Comparison of ENCODE assay signal across 8 cellular contexts in genomic region chr3:170572665-170573253, GRCh38. TPM values are rescaled to one million over a fixed set of nuclear protein-coding genes. Genes with fewer than 3 reads are reported as not detected.
DNase-seq lines count a peak whose midpoint lies in the region; ATAC-seq, FAIRE-seq and TF ChIP-seq lines count a peak whose summit lies in the region.

No MANE protein-coding gene starts in this region.

- DNase-seq in GM12865 (ENCODE audit: low read depth) (peak; percentile 83), endothelial cell of umbilical vein (ENCODE audit: low read depth, low spot score) (peak; percentile 42), mesenteric fat pad (ENCODE audit: low spot score) (no peak), kidney (no peak), NCI-H345 (lab: John Stamatoyannopoulos, UW) (no peak), cerebellar cortex (ENCODE audit: low spot score) (no peak)

- H4K20me1 ChIP-seq in endothelial cell of umbilical vein (replicated peaks; ENCODE audit: control insufficient read depth, extremely low read depth, insufficient read depth, low read length), result no peaks in the 10 kb centered on the region

- no TSS peak for BruUV-seq in endothelial cell of umbilical vein (replicated peaks; lab: Mats Ljungman, UMichigan)

- no peak overlapping the region for H3K4me3 ChIP-seq in GM12865 (ENCODE audit: low read depth, low read length)
- H3K4me3 ChIP-seq in endothelial cell of umbilical vein (replicated peaks in 1 of 3; ENCODE audit: insufficient read depth in 1 of 3, low read depth in 1 of 3, low read length in 3 of 3), result no peak overlapping the region
- no peak overlapping the region for H3K4me3 ChIP-seq in kidney (ENCODE audit: low read length in 2 of 2)

- dilution Hi-C loops in endothelial cell of umbilical vein (cut with MboI; ENCODE audit: extremely low pct_ligation_motif_present, low sequenced_read_pairs), result no loop called here

- H3K4me2 ChIP-seq in endothelial cell of umbilical vein (ENCODE audit: insufficient read depth, low read length), result no peak overlapping the region

- no peak overlapping the region for H3K27ac ChIP-seq in endothelial cell of umbilical vein (ENCODE audit: insufficient read depth, low read depth, low read length)
- no peak overlapping the region for H3K27ac ChIP-seq in kidney (ENCODE audit: low read depth in 2 of 2, low read length in 2 of 2)

- CTCF ChIA-PET in endothelial cell of umbilical vein (lab: Charles Lee), result interaction anchor here (0.7 to 1.3 kb wide), 2 partner anchors 12 to 14 kb away, joined by 3 read pairs; no protein-coding TSS in a partner anchor

- H3K27me3 ChIP-seq in endothelial cell of umbilical vein (ENCODE audit: control insufficient read depth in 2 of 2, insufficient read depth in 2 of 2, low read length in 2 of 2), result no peaks in the 10 kb centered on the region

- H3K9me1 ChIP-seq in endothelial cell of umbilical vein (replicated peaks; ENCODE audit: control insufficient read depth, extremely low read depth, insufficient read depth, low read length), result no peaks in the 10 kb centered on the region

- H3K9ac ChIP-seq in endothelial cell of umbilical vein (replicated peaks; ENCODE audit: extremely low read depth, insufficient read depth, low read length) (no peak overlapping the region), kidney (ENCODE audit: low read length in 2 of 2) (no peak overlapping the region)

- H2AFZ ChIP-seq in endothelial cell of umbilical vein (ENCODE audit: low read depth, low read length), result no peak overlapping the region

- POLR2A ChIA-PET in endothelial cell of umbilical vein (lab: Charles Lee), result no interaction called here

- intact Hi-C loops in endothelial cell of umbilical vein (cut with micrococcal nuclease) (no loop called here), kidney (cut with DNase I) (no loop called here)

- FAIRE-seq in endothelial cell of umbilical vein (lab: Jason Lieb, UNC) (no peak), kidney (lab: Jason Lieb, UNC) (no peak)

- H3K9me3 ChIP-seq in endothelial cell of umbilical vein (replicated peaks; ENCODE audit: control insufficient read depth, insufficient read depth, low read length), result no peaks in the 10 kb centered on the region
- no peaks in the 10 kb centered on the region for H3K9me3 ChIP-seq in kidney (ENCODE audit: control insufficient read depth in 1 of 2, low read length in 2 of 2)

- H3K79me2 ChIP-seq in endothelial cell of umbilical vein (ENCODE audit: control insufficient read depth, insufficient read depth, low read length), result no peaks in the 10 kb centered on the region

- TF ChIP-seq POLR2A in endothelial cell of umbilical vein (IDR thresholded peaks at IDR 0.05; ENCODE audit: low read depth, low read length), result no peak

- ATAC-seq in GM21515 (IDR thresholded peaks at IDR 0.05; ENCODE audit: unreplicated experiment) (peak; percentile 99), HG03575 (IDR thresholded peaks at IDR 0.05; ENCODE audit: extremely low read depth, insufficient number of reproducible peaks, low FRiP score, unreplicated experiment) (peak; percentile 98)

- TF ChIP-seq CTCF in GM12865 (IDR thresholded peaks at IDR 0.05; ENCODE audit: insufficient read depth, low read depth, low read length, missing control alignments) (no peak), endothelial cell of umbilical vein (IDR thresholded peaks at IDR 0.05; ENCODE audit: extremely low read depth in 1 of 2, insufficient read depth in 1 of 2, low read depth in 1 of 2, low read length in 2 of 2) (no peak), kidney (IDR thresholded peaks at IDR 0.05; ENCODE audit: borderline replicate concordance, extremely low read depth, insufficient read depth) (no peak)

- H3K4me1 ChIP-seq in endothelial cell of umbilical vein (ENCODE audit: control insufficient read depth, extremely low read depth, insufficient read depth, low read length) (no peaks in the 10 kb centered on the region), kidney (ENCODE audit: control insufficient read depth in 1 of 2, insufficient read depth in 1 of 2, low read depth in 1 of 2, low read length in 2 of 2) (no peaks in the 10 kb centered on the region)

- no peaks in the 10 kb centered on the region for H3K36me3 ChIP-seq in endothelial cell of umbilical vein (ENCODE audit: control insufficient read depth in 2 of 2, extremely low read depth in 1 of 2, insufficient read depth in 2 of 2, low read length in 2 of 2)
- no peaks in the 10 kb centered on the region for H3K36me3 ChIP-seq in kidney (ENCODE audit: control insufficient read depth in 1 of 2, insufficient read depth in 2 of 2, low read length in 2 of 2)

TF ChIP-seq in endothelial cell of umbilical vein, 7 proteins besides CTCF, POLR2A, EP300 and RAD21:
- no peak for TF ChIP-seq MYC (IDR thresholded peaks at IDR 0.05; ENCODE audit: low read depth, low read length)
- TF ChIP-seq GATA2 (IDR thresholded peaks at IDR 0.05; ENCODE audit: insufficient read depth, insufficient read length, low read depth, low read length), result no peak
- TF ChIP-seq, protein P1, sequence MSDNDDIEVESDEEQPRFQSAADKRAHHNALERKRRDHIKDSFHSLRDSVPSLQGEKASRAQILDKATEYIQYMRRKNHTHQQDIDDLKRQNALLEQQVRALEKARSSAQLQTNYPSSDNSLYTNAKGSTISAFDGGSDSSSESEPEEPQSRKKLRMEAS (IDR thresholded peaks at IDR 0.05; ENCODE audit: insufficient read depth, insufficient read length), result no peak
- TF ChIP-seq FOS (IDR thresholded peaks at IDR 0.05; ENCODE audit: borderline replicate concordance, insufficient read depth, low read length), result peak; percentile 65
- peak; percentile 55 for TF ChIP-seq JUN (IDR thresholded peaks at IDR 0.05; ENCODE audit: borderline replicate concordance, insufficient read depth, insufficient read length, low read depth)
- TF ChIP-seq EZH2 (IDR thresholded peaks at IDR 0.05; ENCODE audit: borderline replicate concordance, low read depth, low read length, severe bottlenecking), result no peak
TF ChIP-seq in endothelial cell of umbilical vein: peak in this region for 2.

RNA-seq across cellular contexts. Expression of gene SLC7A14, which starts 13.1 kb away (rescaled TPM):
- total RNA-seq in endothelial cell of umbilical vein, result 0.02 and 0.07 TPM in 2 replicates
- polyA plus RNA-seq in endothelial cell of umbilical vein, result 0.37 and 0.57 TPM in 2 replicates
- polyA plus RNA-seq in endothelial cell of umbilical vein (2011; cell fraction: cytosol; rRNA removed), result 0.54 and 0.83 TPM in 2 replicates
- 0.37 and 0.64 TPM in 2 replicates for polyA plus RNA-seq in endothelial cell of umbilical vein (2011; cell fraction: nucleus; rRNA removed)
- 0.60 and 0.63 TPM in 2 replicates for polyA plus RNA-seq in endothelial cell of umbilical vein (2012)
- polyA minus RNA-seq in endothelial cell of umbilical vein, result 1.3 and 1.6 TPM in 2 replicates
- polyA minus RNA-seq in endothelial cell of umbilical vein (2011; cell fraction: cytosol; rRNA and poly(A)+ RNA removed), result not detected
- polyA minus RNA-seq in endothelial cell of umbilical vein (2011; cell fraction: nucleus; rRNA and poly(A)+ RNA removed), result 0.43 and 0.48 TPM in 2 replicates
- not detected for total RNA-seq in mesenteric fat pad
- not detected for total RNA-seq in kidney
- polyA plus RNA-seq in kidney (ENCODE audit: insufficient read depth, low read depth, low replicate concordance), result 0.04 TPM

Comparison
In these comparisons a context has a peak if more than half of its experiments do, and no peak if none do; other contexts are left out.
1. DNase-seq: peak in GM12865 (single experiment) and endothelial cell of umbilical vein (single experiment); none in mesenteric fat pad (single experiment), kidney (single experiment), NCI-H345 (single experiment) and cerebellar cortex (single experiment).